13 cellular contexts compared by ENCODE assay signal in the genomic region with DNA sequence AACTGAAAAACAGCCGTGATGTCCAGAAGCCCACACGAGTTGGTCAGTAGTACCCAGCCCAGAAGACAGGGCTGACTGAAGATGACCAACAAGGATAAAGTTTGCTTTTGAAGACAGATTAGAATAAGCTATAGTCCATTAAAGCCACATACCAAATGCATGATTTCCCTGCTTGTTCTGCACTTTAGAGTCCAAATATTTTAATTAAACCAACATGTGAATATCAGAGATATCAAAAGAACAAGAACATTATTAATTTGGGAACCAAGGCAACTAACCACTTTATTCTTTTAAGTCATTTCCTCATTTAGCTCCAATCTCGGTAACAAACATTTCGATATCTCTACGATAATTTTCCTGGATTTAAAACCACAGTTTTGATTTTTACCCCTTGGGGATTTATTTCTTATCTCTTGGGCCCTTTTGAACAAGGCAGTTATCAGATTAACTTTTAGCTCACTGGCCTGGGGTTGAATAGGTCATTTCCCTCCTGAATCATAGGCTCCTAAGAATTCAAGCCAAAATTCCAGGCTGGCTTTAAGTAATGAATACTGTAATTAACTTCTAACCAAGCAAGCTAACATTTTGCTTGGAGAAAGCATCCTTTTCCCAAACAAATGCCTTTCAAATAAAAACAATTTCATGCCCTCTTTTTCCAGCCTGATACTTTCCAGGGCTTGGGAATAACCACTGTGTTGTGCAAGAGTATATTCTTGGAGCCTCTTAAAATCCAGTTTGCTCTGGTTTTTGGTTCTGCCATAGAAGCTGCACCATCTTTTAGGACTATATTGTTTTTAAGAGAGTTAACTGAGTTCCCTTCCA.
DNase-seq lines count a peak whose midpoint lies in the region; ATAC-seq and TF ChIP-seq lines count a peak whose summit lies in the region.
"Had no signal": no experiment of that assay in that cellular context is flagged by ENCODE, and none has a peak within 500 bp of the region (broad histone marks: within the 10 kb centered on the region; RNA-seq: fewer than 3 reads in every experiment).

No MANE protein-coding gene starts in this region.

- DNase-seq in H4 (ENCODE audit: low spot score) (peak; percentile 54), dedifferentiated amniotic fluid mesenchymal stem cell (ENCODE audit: extremely low spot score) (peak; percentile 23), left lung (no peak), spleen (no peak), NCI-H1694 (lab: John Stamatoyannopoulos, UW) (no peak), tibial nerve (ENCODE audit: low spot score in 2 of 2) (no peak)
- DNase-seq in activated CD8-positive, alpha-beta memory T cell treated with anti-CD3 and anti-CD28 coated beads for 24 hours, result no peak
- DNase-seq: activated naive CD8-positive, alpha-beta T cell treated with anti-CD3 and anti-CD28 coated beads, Interleukin-2, amount 50 U/mL, for 24 hours; CD4-positive, CD25-positive, alpha-beta regulatory T cell; effector memory CD8-positive, alpha-beta T cell; naive B cell; stimulated activated CD4-positive, alpha-beta T cell treated with anti-CD3 and anti-CD28 coated beads, Interleukin-15, amount 100 ng/mL, for 24 hours had no signal

- H3K4me3 ChIP-seq in left lung (no peak overlapping the region), spleen (no peak overlapping the region), tibial nerve (no peak overlapping the region)

- TF ChIP-seq CTCF in left lung (IDR thresholded peaks at IDR 0.05) (no peak), spleen (IDR thresholded peaks at IDR 0.05 in 8 of 11, conservative IDR thresholded peaks at IDR 0.05 in 3 of 11) (no peak), tibial nerve (IDR thresholded peaks at IDR 0.05) (no peak)

- H3K4me1 ChIP-seq in left lung (no peaks in the 10 kb centered on the region), spleen (peaks cover 0 to 29% (median 9%) of the 10 kb centered on the region in 6 donors), tibial nerve (peaks cover 0 to 72% (median 6%) of the 10 kb centered on the region in 4 donors)

- H3K27ac ChIP-seq in left lung (peak overlapping the region; percentile 34 to 48), spleen (peak overlapping the region in 7 of 8 donors; percentile 30 to 75 (median 61)), tibial nerve (peak overlapping the region in 2 of 4 donors; percentile 69 to 71)

- intact Hi-C loops in left lung (cut with DNase I), result no loop called here
- intact Hi-C loops in spleen (cut with DNase I; ENCODE audit: low total_unique reads), result no loop called here

- TF ChIP-seq POLR2A in spleen (IDR thresholded peaks at IDR 0.05), result no peak
- TF ChIP-seq POLR2A in GM18505 (IDR thresholded peaks at IDR 0.05; ENCODE audit: borderline replicate concordance, extremely low read depth, insufficient read depth, insufficient read length), result no peak
- TF ChIP-seq POLR2A in tibial nerve (IDR thresholded peaks at IDR 0.05), result no peak

- H3K36me3 ChIP-seq in left lung (no peaks in the 10 kb centered on the region), spleen (no peaks in the 10 kb centered on the region), tibial nerve (no peaks in the 10 kb centered on the region)

- ATAC-seq in left lung, result peak; percentile 46
- ATAC-seq in GM18505 (IDR thresholded peaks at IDR 0.05; ENCODE audit: unreplicated experiment), result no peak
- ATAC-seq: activated naive CD8-positive, alpha-beta T cell treated with anti-CD3 and anti-CD28 coated beads, Interleukin-2, amount 50 U/mL, for 24 hours; effector memory CD8-positive, alpha-beta T cell had no signal

- H3K27me3 ChIP-seq in left lung (no peaks in the 10 kb centered on the region), spleen (replicated peaks in 1 of 7) (no peaks in the 10 kb centered on the region), tibial nerve (no peaks in the 10 kb centered on the region)

- H3K9me3 ChIP-seq in left lung (no peaks in the 10 kb centered on the region), spleen (no peaks in the 10 kb centered on the region), tibial nerve (no peaks in the 10 kb centered on the region)

- 50 to 71% (median 62%) methylated on average over 5 of the region's 5 CpGs for WGBS in spleen, 5 donors
- WGBS in tibial nerve, 2 donors, result 49 to 58% methylated on average over 5 of the region's 5 CpGs

- peak in 1 of 2 donors; percentile 48 for TF ChIP-seq EP300 in tibial nerve (IDR thresholded peaks at IDR 0.05)

Comparison
In these comparisons a context has a peak if more than half of its experiments do, and no peak if none do; other contexts are left out.
1. DNase-seq: peak in H4 (single experiment) and dedifferentiated amniotic fluid mesenchymal stem cell (single experiment); none in left lung (0 of 2), spleen (single experiment), activated CD8-positive, alpha-beta memory T cell treated with anti-CD3 and anti-CD28 coated beads for 24 hours (single experiment), NCI-H1694 (single experiment) and tibial nerve (0 of 2).